In genomic region chr15:51332211-51333147, GRCh38 we compare ENCODE assay signal across 1 cellular context.
TF ChIP-seq lines count a peak whose summit lies in the region.

No MANE protein-coding gene starts in this region.

TF ChIP-seq in A549, 52 proteins besides CTCF, POLR2A, EP300 and RAD21 (continued from another document):
- TF ChIP-seq MAX (IDR thresholded peaks at IDR 0.05): no peak
- no peak for TF ChIP-seq PHF8 (IDR thresholded peaks at IDR 0.05; ENCODE audit: borderline replicate concordance, low read depth)
- no peak for TF ChIP-seq FOSB (CRISPR knock-in tag; IDR thresholded peaks at IDR 0.05)
- no peak for TF ChIP-seq CBX8 (IDR thresholded peaks at IDR 0.05)
- no peak for TF ChIP-seq KDM5A (IDR thresholded peaks at IDR 0.05)
- TF ChIP-seq HEYL (CRISPR knock-in tag; IDR thresholded peaks at IDR 0.05): no peak
